ENCODE assay signal across 8 cellular contexts in the genomic region with DNA sequence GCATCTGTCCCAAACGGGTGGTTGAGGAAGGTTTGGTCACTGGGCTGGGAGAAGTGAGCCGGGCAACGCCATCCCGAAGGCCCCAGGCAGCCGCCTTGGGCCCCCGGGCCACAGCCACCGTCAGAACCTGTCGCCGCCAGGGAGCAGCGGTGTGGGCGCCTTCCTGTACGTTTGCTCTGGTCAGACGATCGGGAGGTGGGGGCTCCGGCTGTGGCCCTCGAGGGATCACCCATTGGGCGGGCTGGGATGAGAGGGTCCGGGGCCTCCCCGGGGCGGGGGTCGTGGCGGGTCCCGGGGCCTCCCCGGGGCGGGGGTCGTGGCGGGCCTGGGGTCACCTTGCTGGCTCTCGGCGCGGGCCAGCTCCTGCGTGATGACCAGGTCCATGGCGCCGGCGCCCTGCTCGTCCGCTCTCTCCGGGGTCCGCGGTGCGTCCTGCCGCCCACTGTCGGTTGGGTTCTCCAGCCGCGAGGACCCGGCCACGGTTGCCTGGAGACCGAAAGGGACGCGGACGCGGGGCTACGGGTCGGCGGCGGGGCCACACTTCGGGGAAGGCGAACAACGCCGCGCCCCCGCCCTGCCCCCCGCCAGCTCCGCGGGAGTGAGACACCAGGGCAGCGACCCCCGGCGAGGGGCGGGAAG. TPM values are rescaled to one million over a fixed set of nuclear protein-coding genes. Genes with fewer than 3 reads are reported as not detected.
DNase-seq lines count a peak whose midpoint lies in the region; ATAC-seq and TF ChIP-seq lines count a peak whose summit lies in the region.

Gene CFAP46, minus strand, starts transcription at position 470 of the 639 bp plus-strand sequence. Its CDS starts 86 bp downstream, at position 384.

- H3K27me3 ChIP-seq in transverse colon = peaks cover 56% of the 10 kb centered on the region

- no peaks in the 10 kb centered on the region for H3K36me3 ChIP-seq in transverse colon

- TF ChIP-seq EP300 in transverse colon (IDR thresholded peaks at IDR 0.05; ENCODE audit: low read depth) = no peak

- no peaks in the 10 kb centered on the region for H3K9me3 ChIP-seq in transverse colon

- POLR2A ChIA-PET in RWPE1 (lab: Yijun Ruan, JAX; ENCODE audit: low non-redundant PET) = no interaction called here

- no peak for ATAC-seq in HG03354 (IDR thresholded peaks at IDR 0.05; ENCODE audit: poor library complexity, severe bottlenecking, unreplicated experiment)
- ATAC-seq in GM19397 (IDR thresholded peaks at IDR 0.05; ENCODE audit: unreplicated experiment) = no peak

- TF ChIP-seq POLR2A in transverse colon (IDR thresholded peaks at IDR 0.05) (no peak), lower leg skin (IDR thresholded peaks at IDR 0.05) (no peak)

- DNase-seq in GM13977 (ENCODE audit: low spot score) (peak; percentile 83), RWPE1 (ENCODE audit: low spot score) (peak; percentile 27), epithelial cell of proximal tubule (ENCODE audit: low read depth) (no peak), midbrain (lab: John Stamatoyannopoulos, UW) (peak; percentile 53), transverse colon (no peak), lower leg skin (ENCODE audit: low spot score in 2 of 2) (no peak)

- in situ Hi-C loops in GM13977 (cut with MboI; ENCODE audit: low pct_unique_long_range_greater_than_20kb, low sequenced_read_pairs, unreplicated experiment) (no loop called here), transverse colon (cut with MboI; ENCODE audit: low pct_ligation_motif_present in 1 of 4, low pct_unique_long_range_greater_than_20kb in 1 of 4, low sequenced_read_pairs in 3 of 4) (loop anchor here in 2 of 4 donors (25.0 kb wide), 1 partner anchor 170 kb away; no protein-coding TSS in a partner anchor)

- H3K27ac ChIP-seq in RWPE1 = no peak within 1 kb of the TSS
- no peak within 1 kb of the TSS for H3K27ac ChIP-seq in transverse colon

- CTCF ChIA-PET in RWPE1 (lab: Yijun Ruan, JAX) = interaction anchor here (0.6 to 0.7 kb wide), 3 partner anchors 170 to 540 kb away, joined by 3 to 4 read pairs (median 4); no protein-coding TSS in a partner anchor

- intact Hi-C loops in transverse colon (cut with DNase I; ENCODE audit: low total_unique reads) = no loop called here
- intact Hi-C loops in lower leg skin (cut with DNase I; ENCODE audit: low total_unique reads) = no loop called here

- WGBS in transverse colon (ENCODE audit: low coverage in 1 of 2), 2 donors = 0% methylated on average over 25 of the region's 68 CpGs; no CpG with 5 or more reads in 1 of the 2 donors
- 5 to 10% methylated on average over 13 to 36 of the region's 68 CpGs for WGBS in lower leg skin, 2 donors

- peaks cover 4 to 12% (median 9%) of the 10 kb centered on the region in 4 donors for H3K4me1 ChIP-seq in transverse colon

- peak within 1 kb of the TSS; percentile 70 for H3K4me3 ChIP-seq in epithelial cell of proximal tubule (ENCODE audit: low read depth, low read length)
- peak within 1 kb of the TSS in 3 of 4 donors; percentile 22 to 59 (median 37) for H3K4me3 ChIP-seq in transverse colon
- H3K4me3 ChIP-seq in lower leg skin (ENCODE audit: low read depth, poor library complexity, severe bottlenecking) = no peak within 1 kb of the TSS

- TF ChIP-seq CTCF in GM13977 (IDR thresholded peaks at IDR 0.05; ENCODE audit: extremely low read depth, insufficient read depth, missing control alignments) (peak; percentile 1), RWPE1 (conservative IDR thresholded peaks at IDR 0.05; ENCODE audit: low read depth) (no peak), epithelial cell of proximal tubule (conservative IDR thresholded peaks at IDR 0.05; ENCODE audit: low read depth, low read length) (no peak), transverse colon (IDR thresholded peaks at IDR 0.05) (no peak), lower leg skin (IDR thresholded peaks at IDR 0.05) (no peak)

RNA-seq across cellular contexts. Expression of gene CFAP46, which starts in this region (rescaled TPM):
- total RNA-seq in epithelial cell of proximal tubule = 1.1 and 2.2 TPM in 2 replicates
- not detected for total RNA-seq in transverse colon
- total RNA-seq in lower leg skin = under 1 TPM in 2 of 4 donors, not detected in 2; 0.32 to 0.54 TPM

Comparison
In these comparisons a context has a peak if more than half of its experiments do, and no peak if none do; other contexts are left out.
1. DNase-seq: peak in GM13977 (single experiment), RWPE1 (single experiment) and midbrain (single experiment); none in epithelial cell of proximal tubule (single experiment), transverse colon (single experiment) and lower leg skin (0 of 2).